ENCODE assay signal across 12 cellular contexts in genomic region chr3:115698851-115699535, GRCh38.
DNase-seq lines count a peak whose midpoint lies in the region; ATAC-seq and TF ChIP-seq lines count a peak whose summit lies in the region.
"Had no signal": no experiment of that assay in that cellular context is flagged by ENCODE, and none has a peak within 500 bp of the region (broad histone marks: within the 10 kb centered on the region; RNA-seq: fewer than 3 reads in every experiment).

No MANE protein-coding gene starts in this region.

- POLR2A ChIA-PET in CD4-positive, alpha-beta T cell (lab: Charles Lee), result no interaction called here

- H3K4me1 Mint-ChIP-seq in CD4-positive, alpha-beta T cell (ENCODE audit: low read depth), result no peaks in the 10 kb centered on the region
- peaks cover 4% of the 10 kb centered on the region for H3K4me1 Mint-ChIP-seq in memory B cell
- H3K4me1 Mint-ChIP-seq: CD4-positive, CD25-positive, alpha-beta regulatory T cell had no signal

- H3K27me3 Mint-ChIP-seq in CD4-positive, alpha-beta T cell, result peaks cover 5% of the 10 kb centered on the region
- H3K27me3 Mint-ChIP-seq in memory B cell, result peaks cover 3% of the 10 kb centered on the region
- H3K27me3 Mint-ChIP-seq: CD4-positive, CD25-positive, alpha-beta regulatory T cell had no signal

- no peaks in the 10 kb centered on the region for H3K9me3 ChIP-seq in CD4-positive, alpha-beta T cell (ENCODE audit: control insufficient read depth, low read length)
- H3K9me3 ChIP-seq in body of pancreas (no peaks in the 10 kb centered on the region), psoas muscle (no peaks in the 10 kb centered on the region)

- no peak overlapping the region for H3K27ac Mint-ChIP-seq in CD4-positive, alpha-beta T cell
- no peak overlapping the region for H3K27ac Mint-ChIP-seq in memory B cell
- H3K27ac Mint-ChIP-seq: activated T-cell treated with anti-CD3 and anti-CD28 coated beads, Interleukin-2, amount 50 U/mL, for 72 hours had no signal

- H3K27ac ChIP-seq in CD4-positive, alpha-beta T cell (ENCODE audit: low read depth, low read length), result no peak overlapping the region
- H3K27ac ChIP-seq in body of pancreas, result no peak overlapping the region
- H3K27ac ChIP-seq in psoas muscle, result no peak overlapping the region
- H3K27ac ChIP-seq: coronary artery had no signal

- no peak for TF ChIP-seq POLR2A in body of pancreas (IDR thresholded peaks at IDR 0.05)

- 51 to 71% methylated on average over 8 of the region's 8 CpGs for WGBS in body of pancreas, 2 donors
- 54 to 61% (median 58%) methylated on average over 8 of the region's 8 CpGs for WGBS in psoas muscle, 3 donors

- H3K36me3 ChIP-seq in body of pancreas (replicated peaks in 1 of 2; ENCODE audit: insufficient read depth in 1 of 2, low read depth in 2 of 2) (no peaks in the 10 kb centered on the region), psoas muscle (ENCODE audit: insufficient read depth in 1 of 2, low read depth in 1 of 2) (no peaks in the 10 kb centered on the region)

- H3K27me3 ChIP-seq in CD4-positive, alpha-beta T cell (ENCODE audit: control insufficient read depth, insufficient read depth, low read length), result no peaks in the 10 kb centered on the region
- H3K27me3 ChIP-seq in body of pancreas (no peaks in the 10 kb centered on the region), psoas muscle (ENCODE audit: insufficient read depth in 3 of 3, low read length in 2 of 3) (no peaks in the 10 kb centered on the region)

- no peaks in the 10 kb centered on the region for H3K36me3 Mint-ChIP-seq in CD4-positive, alpha-beta T cell (ENCODE audit: low read depth)
- H3K36me3 Mint-ChIP-seq in memory B cell, result no peaks in the 10 kb centered on the region
- H3K36me3 Mint-ChIP-seq: CD4-positive, CD25-positive, alpha-beta regulatory T cell had no signal

- H3K4me3 ChIP-seq in body of pancreas, result no peak overlapping the region
- no peak overlapping the region for H3K4me3 ChIP-seq in psoas muscle
- H3K4me3 ChIP-seq: coronary artery had no signal

- H3K9me3 Mint-ChIP-seq in CD4-positive, alpha-beta T cell, result no peaks in the 10 kb centered on the region
- H3K9me3 Mint-ChIP-seq in memory B cell, result no peaks in the 10 kb centered on the region
- H3K9me3 Mint-ChIP-seq: activated T-cell treated with anti-CD3 and anti-CD28 coated beads, Interleukin-2, amount 50 U/mL, for 72 hours; CD4-positive, CD25-positive, alpha-beta regulatory T cell had no signal

- ATAC-seq in CD4-positive, alpha-beta T cell (ENCODE audit: poor library complexity), result peak; percentile 43
- ATAC-seq in memory B cell (ENCODE audit: low read depth) (peak; percentile 38), body of pancreas (no peak), psoas muscle (no peak)

- no peak overlapping the region for H3K4me3 Mint-ChIP-seq in CD4-positive, alpha-beta T cell
- H3K4me3 Mint-ChIP-seq in memory B cell, result no peak overlapping the region
- H3K4me3 Mint-ChIP-seq: activated T-cell treated with anti-CD3 and anti-CD28 coated beads, Interleukin-2, amount 50 U/mL, for 72 hours; CD4-positive, CD25-positive, alpha-beta regulatory T cell had no signal

- intact Hi-C loops in CD4-positive, alpha-beta T cell (cut with DNase I, micrococcal nuclease), result loop anchor here (10.0 kb wide), 4 partner anchors 86 to 1314 kb away; no protein-coding TSS in a partner anchor
- intact Hi-C loops in body of pancreas (cut with DNase I), result no loop called here
- intact Hi-C loops in psoas muscle (cut with DNase I), result no loop called here

- H3K4me1 ChIP-seq in body of pancreas (no peaks in the 10 kb centered on the region), psoas muscle (no peaks in the 10 kb centered on the region)

- peak in 1 of 10 experiments; percentile 9 for DNase-seq in CD4-positive, alpha-beta T cell
- DNase-seq in NCI-H1092 (lab: John Stamatoyannopoulos, UW) (peak; percentile 48), amniotic epithelial cell (ENCODE audit: low read depth) (peak; percentile 24), memory B cell (ENCODE audit: low spot score in 2 of 2) (no peak), body of pancreas (no peak), psoas muscle (no peak)
- no peak for DNase-seq in activated CD4-positive, alpha-beta T cell treated with anti-CD3 and anti-CD28 coated beads for 1 hour
- no peak for DNase-seq in activated CD4-positive, alpha-beta T cell treated with anti-CD3 and anti-CD28 coated beads, Interleukin-2, amount 50 U/mL, for 4 hours
- DNase-seq: activated T-cell treated with anti-CD3 and anti-CD28 coated beads, Interleukin-2, amount 50 U/mL, for 72 hours; stimulated activated CD8-positive, alpha-beta memory T cell treated with anti-CD3 and anti-CD28 coated beads, Interleukin-4, amount 100 ng/mL, for 48 hours had no signal

- TF ChIP-seq CTCF in CD4-positive, alpha-beta T cell (IDR thresholded peaks at IDR 0.05), result no peak
- TF ChIP-seq CTCF in body of pancreas (IDR thresholded peaks at IDR 0.05) (no peak), psoas muscle (IDR thresholded peaks at IDR 0.05) (no peak)

- CTCF ChIA-PET in CD4-positive, alpha-beta T cell (lab: Charles Lee), result no interaction called here

Comparison
In these comparisons a context has a peak if more than half of its experiments do, and no peak if none do; other contexts are left out.
1. ATAC-seq: peak in CD4-positive, alpha-beta T cell (single experiment) and memory B cell (single experiment); none in body of pancreas (single experiment) and psoas muscle (0 of 4).
2. DNase-seq: peak in NCI-H1092 (single experiment) and amniotic epithelial cell (single experiment); none in memory B cell (0 of 2), body of pancreas (0 of 4), activated CD4-positive, alpha-beta T cell treated with anti-CD3 and anti-CD28 coated beads for 1 hour (single experiment), psoas muscle (0 of 2) and activated CD4-positive, alpha-beta T cell treated with anti-CD3 and anti-CD28 coated beads, Interleukin-2, amount 50 U/mL, for 4 hours (0 of 2).
3. intact Hi-C loops: an anchor here in CD4-positive, alpha-beta T cell (10.0 kb wide); none called in body of pancreas and psoas muscle.